ENCODE assay signal across 25 cellular contexts in the genomic region with DNA sequence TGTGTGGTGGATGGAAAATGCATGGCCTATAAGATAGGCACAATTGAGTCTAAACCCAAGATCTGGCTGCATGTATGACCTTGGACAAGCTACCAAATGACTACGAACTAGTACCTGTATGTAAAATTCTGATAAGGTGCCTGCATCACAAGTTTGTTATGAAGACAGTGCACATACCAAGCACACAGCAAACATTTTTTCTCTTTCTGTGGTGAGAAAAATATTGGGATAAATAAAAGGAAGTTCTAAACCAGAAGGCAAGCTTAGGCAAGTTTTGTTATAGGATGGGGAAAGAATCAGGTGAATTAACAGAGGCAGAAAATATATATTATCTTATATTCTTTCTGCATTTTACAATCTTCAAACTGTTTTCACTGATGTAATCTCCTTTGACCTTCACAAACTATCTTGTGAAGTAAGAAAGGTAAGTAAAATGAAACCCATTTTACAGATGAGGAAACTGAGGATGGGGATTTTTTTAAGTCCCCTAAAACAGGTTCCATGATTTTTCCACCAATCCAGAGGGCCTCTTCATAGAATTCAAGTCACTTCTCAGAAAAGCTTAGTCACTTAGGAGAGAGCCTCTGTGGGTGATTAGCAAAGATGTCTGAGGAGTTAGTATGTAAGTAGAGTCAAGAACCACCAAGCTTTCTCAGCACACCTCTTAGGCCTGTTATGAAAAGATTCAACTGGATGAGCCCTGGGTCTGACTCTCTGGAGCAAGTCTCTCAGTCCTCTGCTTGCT.
DNase-seq lines count a peak whose midpoint lies in the region; ATAC-seq, FAIRE-seq and TF ChIP-seq lines count a peak whose summit lies in the region.
"Had no signal": no experiment of that assay in that cellular context is flagged by ENCODE, and none has a peak within 500 bp of the region (broad histone marks: within the 10 kb centered on the region; RNA-seq: fewer than 3 reads in every experiment).

No MANE protein-coding gene starts in this region.

- no peak overlapping the region for H2BK5ac ChIP-seq in trophoblast cell (ENCODE audit: low read depth, low read length, poor library complexity)

- intact Hi-C loops in HepG2 (cut with micrococcal nuclease; ENCODE audit: unreplicated experiment) (no loop called here), right lobe of liver (cut with DNase I) (no loop called here)

- H2AFZ ChIP-seq in HepG2 (ENCODE audit: low read length) (no peak overlapping the region), keratinocyte (ENCODE audit: control insufficient read depth, low read length) (peak overlapping the region; percentile 12), trophoblast cell (ENCODE audit: insufficient read depth, low read length, poor library complexity) (no peak overlapping the region)
- H2AFZ ChIP-seq: neural progenitor cell had no signal

- DNase-seq in HepG2 (ENCODE audit: low spot score) (no peak), right lobe of liver (no peak), keratinocyte (ENCODE audit: low read depth, low spot score) (no peak), trophoblast cell (peak; percentile 30 to 83), occipital lobe (lab: John Stamatoyannopoulos, UW) (no peak), right atrium auricular region (ENCODE audit: low spot score) (no peak), HPDE6-E6E7 (ENCODE audit: extremely low spot score) (no peak)
- DNase-seq: activated B cell treated with CpG ODN at 0.5 μM for 24 hours; activated naive CD8-positive, alpha-beta T cell treated with anti-CD3 and anti-CD28 coated beads for 36 hours; AML-193; CD4-positive, alpha-beta memory T cell; DMS 273 treated with DMSO at 0.1 percent for 48 hours; HCEC 1CT; hippocampal formation; immature natural killer cell; left lung; midbrain; NCI-H1092 treated with DMSO at 0.1 percent for 48 hours; NCI-H2029 treated with DMSO at 0.1 percent for 48 hours; NCI-H226; stimulated activated CD4-positive, alpha-beta T cell treated with anti-CD3 and anti-CD28 coated beads, Interleukin-4, amount 100 ng/mL, for 1 hour; stimulated activated naive B cell treated with anti-CD40 and anti-IgM and Interleukin-4, amounts not matched to agents 10 μg/mL and 1 μg/mL and 100 μg/mL, for 72 hours; testis had no signal

- H3K4ac ChIP-seq in trophoblast cell (ENCODE audit: low read depth, low read length) = no peak overlapping the region

- H3K27ac ChIP-seq in HepG2 (ENCODE audit: extremely low read length, insufficient read depth, low read length) (no peak overlapping the region), right lobe of liver (no peak overlapping the region), keratinocyte (ENCODE audit: control insufficient read depth, insufficient read depth, low read length) (peak overlapping the region; percentile 35), trophoblast cell (ENCODE audit: low read depth, low read length) (no peak overlapping the region), right atrium auricular region (no peak overlapping the region)
- H3K27ac ChIP-seq: left lung, neural progenitor cell, testis had no signal

- H3K27me3 ChIP-seq in HepG2 (ENCODE audit: control insufficient read depth in 1 of 2, insufficient read depth in 2 of 2, low read length in 2 of 2) (no peaks in the 10 kb centered on the region; a peak in 1 of 5 replicates), right lobe of liver (no peaks in the 10 kb centered on the region), keratinocyte (ENCODE audit: control insufficient read depth, extremely low read depth, insufficient read depth, low read length) (no peaks in the 10 kb centered on the region), trophoblast cell (ENCODE audit: insufficient read depth, low read length) (no peaks in the 10 kb centered on the region), right atrium auricular region (no peaks in the 10 kb centered on the region)
- H3K27me3 ChIP-seq: left lung, neural progenitor cell, testis had no signal

- TF ChIP-seq POLR2A in HepG2 (IDR thresholded peaks at IDR 0.05; ENCODE audit: insufficient read depth in 1 of 2, low read depth in 2 of 2, low read length in 2 of 2) (no peak), right lobe of liver (IDR thresholded peaks at IDR 0.05) (no peak)

- H3K4me3 ChIP-seq in HepG2 (replicated peaks in 1 of 3; ENCODE audit: insufficient read depth in 1 of 3, low read depth in 2 of 3, low read length in 3 of 3) = no peak overlapping the region
- H3K4me3 ChIP-seq in right lobe of liver = no peak overlapping the region
- H3K4me3 ChIP-seq in keratinocyte (ENCODE audit: control insufficient read depth in 2 of 3, extremely low read depth in 1 of 3, insufficient read depth in 2 of 3, low read depth in 1 of 3, low read length in 3 of 3) = no peak overlapping the region
- no peak overlapping the region for H3K4me3 ChIP-seq in trophoblast cell (ENCODE audit: low read depth, low read length)
- H3K4me3 ChIP-seq in right atrium auricular region = no peak overlapping the region
- H3K4me3 ChIP-seq: left lung, neural progenitor cell, testis had no signal

- no peak overlapping the region for H2BK120ac ChIP-seq in trophoblast cell (ENCODE audit: insufficient read depth, low read length, poor library complexity)

- WGBS in HepG2 (ENCODE audit: low lambda C conversion rate) = 31% methylated on average over 1 of the region's 1 CpG
- 100% methylated on average over 1 of the region's 1 CpG for WGBS in right lobe of liver (ENCODE audit: insufficient coverage, low coverage, low lambda C conversion rate, missing lambda C conversion rate)
- WGBS in trophoblast cell (ENCODE audit: extremely low coverage, insufficient coverage, insufficient read length) = no CpG with 5 or more reads among the region's 1 CpG

- dilution Hi-C loops in keratinocyte (cut with MboI; ENCODE audit: extremely low pct_ligation_motif_present, low sequenced_read_pairs) = no loop called here

- POLR2A ChIA-PET in HepG2 (lab: Yijun Ruan, JAX) = no interaction called here

- TF ChIP-seq CTCF in HepG2 (CRISPR knock-in tag; IDR thresholded peaks at IDR 0.05) (no peak), right lobe of liver (IDR thresholded peaks at IDR 0.05) (no peak), keratinocyte (optimal IDR thresholded peaks at IDR 0.05 in 1 of 3, IDR thresholded peaks at IDR 0.05 in 1 of 3, conservative IDR thresholded peaks at IDR 0.05 in 1 of 3; ENCODE audit: extremely low read depth in 1 of 3, insufficient read depth in 2 of 3, low read length in 3 of 3) (no peak), right atrium auricular region (IDR thresholded peaks at IDR 0.05) (no peak)

- H3K9ac ChIP-seq in HepG2 (ENCODE audit: insufficient read depth, low read depth, low read length) (no peak overlapping the region), keratinocyte (ENCODE audit: control insufficient read depth, extremely low read depth, insufficient read depth, low read length) (no peak overlapping the region), trophoblast cell (ENCODE audit: low read length) (no peak overlapping the region)
- H3K9ac ChIP-seq: neural progenitor cell had no signal

- no peak overlapping the region for H4K91ac ChIP-seq in trophoblast cell (ENCODE audit: low read depth, low read length)

- no peak overlapping the region for H3K4me2 ChIP-seq in HepG2 (ENCODE audit: low read depth, low read length)
- H3K4me2 ChIP-seq in keratinocyte (ENCODE audit: control insufficient read depth, extremely low read depth, insufficient read depth, low read depth, low read length) = peak overlapping the region; percentile 23
- H3K4me2 ChIP-seq in trophoblast cell (ENCODE audit: low read length) = no peak overlapping the region
- H3K4me2 ChIP-seq: neural progenitor cell had no signal

- no peaks in the 10 kb centered on the region for H3K79me2 ChIP-seq in HepG2 (ENCODE audit: insufficient read depth, low read length)
- H3K79me2 ChIP-seq in keratinocyte (ENCODE audit: control insufficient read depth, insufficient read depth, low read length) = no peaks in the 10 kb centered on the region
- no peaks in the 10 kb centered on the region for H3K79me2 ChIP-seq in trophoblast cell (ENCODE audit: control insufficient read depth, insufficient read depth, low read length, poor library complexity)

- no peak overlapping the region for H2AK5ac ChIP-seq in trophoblast cell (ENCODE audit: low read length)

- H4K12ac ChIP-seq in trophoblast cell (ENCODE audit: low read depth, low read length) = no peak overlapping the region

- H3K4me1 ChIP-seq in HepG2 (ENCODE audit: insufficient read depth, low read length) (no peaks in the 10 kb centered on the region), right lobe of liver (no peaks in the 10 kb centered on the region), keratinocyte (ENCODE audit: control insufficient read depth, extremely low read depth, insufficient read depth, low read length) (peaks cover 40% of the 10 kb centered on the region), trophoblast cell (ENCODE audit: control insufficient read depth in 1 of 2, insufficient read depth in 2 of 2, low read length in 2 of 2) (no peaks in the 10 kb centered on the region), right atrium auricular region (no peaks in the 10 kb centered on the region)
- H3K4me1 ChIP-seq: left lung, neural progenitor cell, testis had no signal

- TF ChIP-seq EP300 in HepG2 (IDR thresholded peaks at IDR 0.05; ENCODE audit: low read depth in 2 of 2, low read length in 2 of 2) (no peak), HepG2 (CRISPR knock-in tag; IDR thresholded peaks at IDR 0.05; ENCODE audit: borderline replicate concordance) (no peak)

- TF ChIP-seq RAD21 in HepG2 (CRISPR knock-in tag; IDR thresholded peaks at IDR 0.05) = no peak

- H4K8ac ChIP-seq in trophoblast cell (ENCODE audit: low read depth, low read length) = no peak overlapping the region

- BruUV-seq in HepG2 (replicated peaks; lab: Mats Ljungman, UMichigan) = no TSS peak

- H3K79me1 ChIP-seq in trophoblast cell (ENCODE audit: low read length) = no peaks in the 10 kb centered on the region

- no peak overlapping the region for H3K18ac ChIP-seq in trophoblast cell (ENCODE audit: low read length)

- CTCF ChIA-PET in HepG2 (lab: Yijun Ruan, JAX; ENCODE audit: low intra/inter-chr PET ratio, low total read pairs) = no interaction called here

- H3K9me3 ChIP-seq in HepG2 (ENCODE audit: low read length) = no peaks in the 10 kb centered on the region
- no peaks in the 10 kb centered on the region for H3K9me3 ChIP-seq in right lobe of liver
- H3K9me3 ChIP-seq in keratinocyte (ENCODE audit: control insufficient read depth, low read depth, low read length) = peaks cover 2% of the 10 kb centered on the region
- H3K9me3 ChIP-seq in trophoblast cell (ENCODE audit: insufficient read depth, low read depth, low read length) = no peaks in the 10 kb centered on the region
- no peaks in the 10 kb centered on the region for H3K9me3 ChIP-seq in right atrium auricular region
- H3K9me3 ChIP-seq: left lung, testis had no signal

- no peak overlapping the region for H2BK12ac ChIP-seq in trophoblast cell (ENCODE audit: low read length)

- no peaks in the 10 kb centered on the region for H3K36me3 ChIP-seq in HepG2 (replicated peaks in 1 of 2; ENCODE audit: control insufficient read depth in 1 of 2, insufficient read depth in 2 of 2, low read length in 2 of 2)
- no peaks in the 10 kb centered on the region for H3K36me3 ChIP-seq in right lobe of liver
- H3K36me3 ChIP-seq in keratinocyte (ENCODE audit: control insufficient read depth in 2 of 2, extremely low read depth in 1 of 2, insufficient read depth in 2 of 2, low read length in 2 of 2) = no peaks in the 10 kb centered on the region
- no peaks in the 10 kb centered on the region for H3K36me3 ChIP-seq in trophoblast cell (ENCODE audit: control insufficient read depth in 1 of 2, insufficient read depth in 2 of 2, low read length in 2 of 2)
- no peaks in the 10 kb centered on the region for H3K36me3 ChIP-seq in right atrium auricular region
- H3K36me3 ChIP-seq: left lung, neural progenitor cell had no signal

- H3K14ac ChIP-seq in trophoblast cell (ENCODE audit: low read length) = no peak overlapping the region

- FAIRE-seq in HepG2 (lab: Jason Lieb, UNC) (no peak), keratinocyte (lab: Jason Lieb, UNC) (peak; percentile 32)

- no peaks in the 10 kb centered on the region for H3K9me1 ChIP-seq in keratinocyte (ENCODE audit: control insufficient read depth, extremely low read depth, insufficient read depth, low read length)

- ATAC-seq in HepG2 (no peak), right lobe of liver (no peak), GM21786 (IDR thresholded peaks at IDR 0.05; ENCODE audit: unreplicated experiment) (no peak)
- ATAC-seq: left lung; stimulated activated naive B cell treated with anti-CD40 and anti-IgM and Interleukin-4, amounts not matched to agents 10 μg/mL and 1 μg/mL and 100 μg/mL, for 72 hours had no signal

- H3K23ac ChIP-seq in trophoblast cell (ENCODE audit: low read length) = no peak overlapping the region

- no peaks in the 10 kb centered on the region for H4K20me1 ChIP-seq in HepG2 (ENCODE audit: insufficient read depth, low read length)
- H4K20me1 ChIP-seq in keratinocyte (ENCODE audit: control insufficient read depth, extremely low read depth, insufficient read depth, low read length) = no peaks in the 10 kb centered on the region

- in situ Hi-C loops in HepG2 (cut with HindIII; ENCODE audit: extremely low pct_ligation_motif_present, low pct_unique_long_range_greater_than_20kb) = no loop called here

Comparison
In these comparisons a context has a peak if more than half of its experiments do, and no peak if none do; other contexts are left out.
1. DNase-seq: peak in trophoblast cell (2 of 2); none in HepG2 (single experiment), right lobe of liver (0 of 3), keratinocyte (single experiment), occipital lobe (single experiment), right atrium auricular region (single experiment) and HPDE6-E6E7 (single experiment).